In genomic region chr3:150765949-150766720, GRCh38 we compare ENCODE assay signal across 8 cellular contexts. TPM values are rescaled to one million over a fixed set of nuclear protein-coding genes. Genes with fewer than 3 reads are reported as not detected.
A peak's percentile ranks its signal among the peaks of the same experiment; 100 is the strongest.
DNase-seq lines count a peak whose midpoint lies in the region; ATAC-seq, FAIRE-seq and TF ChIP-seq lines count a peak whose summit lies in the region.

No MANE protein-coding gene starts in this region.

- no peak for FAIRE-seq in H54 (lab: Jason Lieb, UNC)

- H3K9me3 ChIP-seq in psoas muscle, result no peaks in the 10 kb centered on the region

- H3K4me1 ChIP-seq in psoas muscle, result peaks cover 12% of the 10 kb centered on the region

- no peak overlapping the region for H3K27ac ChIP-seq in psoas muscle

- no peak for TF ChIP-seq CTCF in psoas muscle (IDR thresholded peaks at IDR 0.05)

- intact Hi-C loops in psoas muscle (cut with DNase I), result loop anchor here in 1 of 2 donors (10.0 kb wide), 1 partner anchor 161 kb away; the partner anchor contains the start of gene SELENOT

- H3K4me3 ChIP-seq in psoas muscle, result no peak overlapping the region

- no peak for TF ChIP-seq POLR2A in H54 (IDR thresholded peaks at IDR 0.05; ENCODE audit: low read depth, low read length)

- peak; percentile 75 for DNase-seq in ELR (ENCODE audit: low read depth)
- DNase-seq in M059J (ENCODE audit: low read depth), result peak; percentile 90
- peak; percentile 66 for DNase-seq in glomerular visceral epithelial cell (ENCODE audit: extremely low spot score)
- no peak for DNase-seq in psoas muscle
- no peak for DNase-seq in GOT3 (lab: John Stamatoyannopoulos, UW)
- no peak for DNase-seq in H54 (ENCODE audit: insufficient read length, low spot score)

- no peaks in the 10 kb centered on the region for H3K36me3 ChIP-seq in psoas muscle (ENCODE audit: insufficient read depth in 1 of 2, low read depth in 1 of 2)

- 86 to 89% (median 88%) methylated on average over 8 of the region's 8 CpGs for WGBS in psoas muscle, 3 donors

- ATAC-seq in GM21423 (IDR thresholded peaks at IDR 0.05; ENCODE audit: unreplicated experiment) (peak; percentile 15), psoas muscle (no peak), GM18909 (IDR thresholded peaks at IDR 0.05; ENCODE audit: poor library complexity, unreplicated experiment) (no peak)

- no peaks in the 10 kb centered on the region for H3K27me3 ChIP-seq in psoas muscle (ENCODE audit: insufficient read depth in 3 of 3, low read length in 2 of 3)

RNA-seq across cellular contexts. Expression of gene SIAH2, which starts 3.2 kb away (rescaled TPM):
- total RNA-seq in M059J (2014; rRNA removed; shearing (Covaris generic)), result 36.5 and 58.7 TPM in 2 replicates
- total RNA-seq in psoas muscle, result 10 to 100 TPM; 10.2 to 13.6 (median 11.7) TPM
- polyA plus RNA-seq in psoas muscle, result 10 to 100 TPM in 2 of 3 donors, 1 to 10 TPM in 1; 8.8 to 15.2 (median 13.8) TPM

Comparison
In these comparisons a context has a peak if more than half of its experiments do, and no peak if none do; other contexts are left out.
1. DNase-seq: peak in ELR (single experiment), M059J (single experiment) and glomerular visceral epithelial cell (single experiment); none in psoas muscle (0 of 2), GOT3 (single experiment) and H54 (single experiment).